In the genomic region with DNA sequence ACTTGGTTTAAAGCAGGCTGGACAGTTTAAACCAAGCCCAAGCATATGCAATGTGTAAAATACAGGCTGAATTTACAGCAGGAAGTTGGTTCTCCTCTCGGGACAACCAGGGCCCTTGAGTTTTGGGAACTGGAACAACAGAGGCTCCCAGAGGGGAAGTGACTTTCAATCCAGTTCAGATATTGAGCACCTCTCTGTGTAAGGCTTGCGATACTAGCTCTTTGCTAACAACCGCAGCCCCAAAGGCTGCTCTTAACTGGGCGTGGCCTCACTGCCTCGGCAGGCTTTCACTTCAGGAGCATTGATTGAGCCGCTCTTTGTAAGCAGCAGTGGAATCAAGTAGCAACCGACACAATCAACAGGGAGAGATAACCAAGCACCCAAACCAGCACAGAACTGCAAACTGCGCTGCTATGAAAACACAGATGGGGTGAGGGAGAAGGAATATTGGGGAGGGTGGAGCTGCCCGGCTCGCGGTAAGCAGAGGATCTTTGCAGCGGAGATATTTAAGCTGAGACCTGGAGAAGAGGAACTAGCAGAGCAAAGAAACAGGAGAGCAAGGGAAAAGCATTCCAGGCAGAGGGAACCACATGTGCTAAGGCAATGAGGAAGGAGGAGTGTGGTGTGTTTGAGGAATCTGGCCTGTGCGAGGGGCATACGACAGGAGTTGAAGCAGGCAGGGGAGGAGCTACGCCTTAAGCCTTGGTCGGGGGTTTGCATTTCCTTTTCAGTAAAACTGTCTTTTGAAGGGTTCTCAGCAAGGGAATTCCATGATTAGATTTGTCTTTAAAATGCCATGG, we compare ENCODE assay signal across 1 cellular context.
TF ChIP-seq lines count a peak whose summit lies in the region.

No MANE protein-coding gene starts in this region.

TF ChIP-seq in HepG2, 621 proteins besides CTCF, POLR2A, EP300 and RAD21 (continued from another document and continues in another):
- TF ChIP-seq ZNF687 (CRISPR knock-in tag; IDR thresholded peaks at IDR 0.05) (peak; percentile 9; the same call in 1 of the 2 replicates), PAWR (CRISPR knock-in tag; IDR thresholded peaks at IDR 0.05; ENCODE audit: borderline replicate concordance) (no peak), DR1 (CRISPR knock-in tag; IDR thresholded peaks at IDR 0.05) (no peak), ZNF383 (CRISPR knock-in tag; IDR thresholded peaks at IDR 0.05; ENCODE audit: borderline replicate concordance) (peak; percentile 72; the same call in 1 of the 2 replicates), ZNF703 (CRISPR knock-in tag; IDR thresholded peaks at IDR 0.05; ENCODE audit: borderline replicate concordance) (no peak), NKX3-1 (CRISPR knock-in tag; IDR thresholded peaks at IDR 0.05) (no peak), ZSCAN21 (CRISPR knock-in tag; IDR thresholded peaks at IDR 0.05; ENCODE audit: borderline replicate concordance) (no peak), ZNF737 (CRISPR knock-in tag; IDR thresholded peaks at IDR 0.05; ENCODE audit: borderline replicate concordance) (no peak), KLF16 (CRISPR knock-in tag; IDR thresholded peaks at IDR 0.05) (no peak), HNRNPH1 (optimal IDR thresholded peaks at IDR 0.05; ENCODE audit: low read depth, low read length) (no peak), SKI (IDR thresholded peaks at IDR 0.05; ENCODE audit: partially characterized antibody) (no peak), PHB2 (IDR thresholded peaks at IDR 0.05; ENCODE audit: partially characterized antibody) (no peak), CREB1 (IDR thresholded peaks at IDR 0.05) (no peak), CREB1 (CRISPR knock-in tag; IDR thresholded peaks at IDR 0.05) (no peak), MIER3 (CRISPR knock-in tag; IDR thresholded peaks at IDR 0.05; ENCODE audit: borderline replicate concordance) (no peak), ZNF607 (CRISPR knock-in tag; IDR thresholded peaks at IDR 0.05; ENCODE audit: borderline replicate concordance) (no peak), FLYWCH1 (CRISPR knock-in tag; IDR thresholded peaks at IDR 0.05) (no peak), SCMH1 (CRISPR knock-in tag; IDR thresholded peaks at IDR 0.05; ENCODE audit: borderline replicate concordance) (no peak), ZNF546 (CRISPR knock-in tag; conservative IDR thresholded peaks at IDR 0.05) (no peak), PITX1 (CRISPR knock-in tag; IDR thresholded peaks at IDR 0.05) (peak; percentile 46; the same call in 1 of the 2 replicates), U2AF2 (IDR thresholded peaks at IDR 0.05; ENCODE audit: low read depth, low read length) (no peak), NFIC (IDR thresholded peaks at IDR 0.05; ENCODE audit: low read length) (no peak), FOXJ3 (CRISPR knock-in tag; IDR thresholded peaks at IDR 0.05; ENCODE audit: borderline replicate concordance) (no peak), ZNF235 (CRISPR knock-in tag; IDR thresholded peaks at IDR 0.05; ENCODE audit: borderline replicate concordance) (no peak), ZC3H13 (CRISPR knock-in tag; IDR thresholded peaks at IDR 0.05) (no peak), ZNF788 (CRISPR knock-in tag; IDR thresholded peaks at IDR 0.05; ENCODE audit: borderline replicate concordance) (no peak), GFI1 (CRISPR knock-in tag; IDR thresholded peaks at IDR 0.05; ENCODE audit: borderline replicate concordance) (peak; percentile 13; the same call in 1 of the 2 replicates), ZMAT3 (CRISPR knock-in tag; conservative IDR thresholded peaks at IDR 0.05) (no peak), NCOA5 (CRISPR knock-in tag; IDR thresholded peaks at IDR 0.05) (no peak), CEBPB (IDR thresholded peaks at IDR 0.05; ENCODE audit: borderline replicate concordance, low read depth, low read length) (no peak), PRDM10 (CRISPR knock-in tag; IDR thresholded peaks at IDR 0.05; ENCODE audit: low read depth) (no peak), NFIB (CRISPR knock-in tag; IDR thresholded peaks at IDR 0.05; ENCODE audit: borderline replicate concordance) (no peak), KLF12 (CRISPR knock-in tag; IDR thresholded peaks at IDR 0.05; ENCODE audit: borderline replicate concordance) (peak; percentile 33; the same call in 1 of the 2 replicates), ZBTB3 (CRISPR knock-in tag; IDR thresholded peaks at IDR 0.05; ENCODE audit: borderline replicate concordance, low read depth) (no peak), ZNF30 (CRISPR knock-in tag; IDR thresholded peaks at IDR 0.05) (no peak), KAT7 (CRISPR knock-in tag; IDR thresholded peaks at IDR 0.05; ENCODE audit: borderline replicate concordance) (no peak; the same call in 1 of the 2 replicates), ZNF558 (CRISPR knock-in tag; IDR thresholded peaks at IDR 0.05; ENCODE audit: borderline replicate concordance) (no peak), ZNF296 (CRISPR knock-in tag; conservative IDR thresholded peaks at IDR 0.05) (no peak), MEF2D (CRISPR knock-in tag; IDR thresholded peaks at IDR 0.05) (peak; percentile 59; the same call in 1 of the 2 replicates)
- TF ChIP-seq, protein P1, sequence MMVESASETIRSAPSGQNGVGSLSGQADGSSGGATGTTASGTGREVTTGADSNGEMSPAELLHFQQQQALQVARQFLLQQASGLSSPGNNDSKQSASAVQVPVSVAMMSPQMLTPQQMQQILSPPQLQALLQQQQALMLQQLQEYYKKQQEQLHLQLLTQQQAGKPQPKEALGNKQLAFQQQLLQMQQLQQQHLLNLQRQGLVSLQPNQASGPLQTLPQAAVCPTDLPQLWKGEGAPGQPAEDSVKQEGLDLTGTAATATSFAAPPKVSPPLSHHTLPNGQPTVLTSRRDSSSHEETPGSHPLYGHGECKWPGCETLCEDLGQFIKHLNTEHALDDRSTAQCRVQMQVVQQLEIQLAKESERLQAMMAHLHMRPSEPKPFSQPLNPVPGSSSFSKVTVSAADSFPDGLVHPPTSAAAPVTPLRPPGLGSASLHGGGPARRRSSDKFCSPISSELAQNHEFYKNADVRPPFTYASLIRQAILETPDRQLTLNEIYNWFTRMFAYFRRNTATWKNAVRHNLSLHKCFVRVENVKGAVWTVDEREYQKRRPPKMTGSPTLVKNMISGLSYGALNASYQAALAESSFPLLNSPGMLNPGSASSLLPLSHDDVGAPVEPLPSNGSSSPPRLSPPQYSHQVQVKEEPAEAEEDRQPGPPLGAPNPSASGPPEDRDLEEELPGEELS (CRISPR knock-in tag; IDR thresholded peaks at IDR 0.05): no peak
- TF ChIP-seq, protein P2, sequence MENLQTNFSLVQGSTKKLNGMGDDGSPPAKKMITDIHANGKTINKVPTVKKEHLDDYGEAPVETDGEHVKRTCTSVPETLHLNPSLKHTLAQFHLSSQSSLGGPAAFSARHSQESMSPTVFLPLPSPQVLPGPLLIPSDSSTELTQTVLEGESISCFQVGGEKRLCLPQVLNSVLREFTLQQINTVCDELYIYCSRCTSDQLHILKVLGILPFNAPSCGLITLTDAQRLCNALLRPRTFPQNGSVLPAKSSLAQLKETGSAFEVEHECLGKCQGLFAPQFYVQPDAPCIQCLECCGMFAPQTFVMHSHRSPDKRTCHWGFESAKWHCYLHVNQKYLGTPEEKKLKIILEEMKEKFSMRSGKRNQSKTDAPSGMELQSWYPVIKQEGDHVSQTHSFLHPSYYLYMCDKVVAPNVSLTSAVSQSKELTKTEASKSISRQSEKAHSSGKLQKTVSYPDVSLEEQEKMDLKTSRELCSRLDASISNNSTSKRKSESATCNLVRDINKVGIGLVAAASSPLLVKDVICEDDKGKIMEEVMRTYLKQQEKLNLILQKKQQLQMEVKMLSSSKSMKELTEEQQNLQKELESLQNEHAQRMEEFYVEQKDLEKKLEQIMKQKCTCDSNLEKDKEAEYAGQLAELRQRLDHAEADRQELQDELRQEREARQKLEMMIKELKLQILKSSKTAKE (CRISPR knock-in tag; IDR thresholded peaks at IDR 0.05; ENCODE audit: borderline replicate concordance): no peak
- TF ChIP-seq, protein P3, sequence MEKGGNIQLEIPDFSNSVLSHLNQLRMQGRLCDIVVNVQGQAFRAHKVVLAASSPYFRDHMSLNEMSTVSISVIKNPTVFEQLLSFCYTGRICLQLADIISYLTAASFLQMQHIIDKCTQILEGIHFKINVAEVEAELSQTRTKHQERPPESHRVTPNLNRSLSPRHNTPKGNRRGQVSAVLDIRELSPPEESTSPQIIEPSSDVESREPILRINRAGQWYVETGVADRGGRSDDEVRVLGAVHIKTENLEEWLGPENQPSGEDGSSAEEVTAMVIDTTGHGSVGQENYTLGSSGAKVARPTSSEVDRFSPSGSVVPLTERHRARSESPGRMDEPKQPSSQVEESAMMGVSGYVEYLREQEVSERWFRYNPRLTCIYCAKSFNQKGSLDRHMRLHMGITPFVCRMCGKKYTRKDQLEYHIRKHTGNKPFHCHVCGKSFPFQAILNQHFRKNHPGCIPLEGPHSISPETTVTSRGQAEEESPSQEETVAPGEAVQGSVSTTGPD (CRISPR knock-in tag; IDR thresholded peaks at IDR 0.05): no peak
- TF ChIP-seq, protein P4, sequence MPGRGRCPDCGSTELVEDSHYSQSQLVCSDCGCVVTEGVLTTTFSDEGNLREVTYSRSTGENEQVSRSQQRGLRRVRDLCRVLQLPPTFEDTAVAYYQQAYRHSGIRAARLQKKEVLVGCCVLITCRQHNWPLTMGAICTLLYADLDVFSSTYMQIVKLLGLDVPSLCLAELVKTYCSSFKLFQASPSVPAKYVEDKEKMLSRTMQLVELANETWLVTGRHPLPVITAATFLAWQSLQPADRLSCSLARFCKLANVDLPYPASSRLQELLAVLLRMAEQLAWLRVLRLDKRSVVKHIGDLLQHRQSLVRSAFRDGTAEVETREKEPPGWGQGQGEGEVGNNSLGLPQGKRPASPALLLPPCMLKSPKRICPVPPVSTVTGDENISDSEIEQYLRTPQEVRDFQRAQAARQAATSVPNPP (CRISPR knock-in tag; IDR thresholded peaks at IDR 0.05): no peak
- TF ChIP-seq, protein P5, sequence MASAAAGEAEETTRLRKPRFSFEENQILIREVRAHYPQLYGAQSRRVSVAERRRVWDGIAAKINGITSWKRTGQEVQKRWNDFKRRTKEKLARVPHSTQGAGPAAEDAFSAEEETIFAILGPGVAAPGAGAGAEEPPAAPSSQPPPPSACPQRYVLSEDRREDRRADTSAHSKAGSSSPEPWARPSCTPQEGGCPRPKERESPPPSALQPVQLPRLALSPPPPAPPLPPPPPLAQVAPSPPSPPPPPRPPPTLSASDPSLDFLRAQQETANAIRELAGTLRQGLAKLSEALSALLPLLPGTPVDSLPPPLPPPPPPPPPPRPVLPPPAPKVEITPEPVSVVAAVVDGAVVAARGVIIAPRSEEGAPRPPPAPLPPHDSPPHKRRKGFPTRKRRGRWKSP (CRISPR knock-in tag; IDR thresholded peaks at IDR 0.05): peak; percentile 68; the same call in 1 of the 2 replicates
